ENCODE assay signal across 8 cellular contexts in genomic region chr5:99032234-99033013, GRCh38.
DNase-seq lines count a peak whose midpoint lies in the region; ATAC-seq, FAIRE-seq and TF ChIP-seq lines count a peak whose summit lies in the region.

No MANE protein-coding gene starts in this region.

- H3K27me3 ChIP-seq in bronchial epithelial cell (ENCODE audit: control insufficient read depth, insufficient read depth, low read length), result no peaks in the 10 kb centered on the region

- H3K27ac ChIP-seq in skin epidermis, result peak overlapping the region in 15 of 21 experiments; percentile 16 to 88 (median 66)

- TF ChIP-seq CTCF in bronchial epithelial cell (IDR thresholded peaks at IDR 0.05; ENCODE audit: insufficient read depth, low read length, severe bottlenecking), result peak; percentile 61

- H3K4me3 ChIP-seq in bronchial epithelial cell (ENCODE audit: low read depth, low read length), result no peak overlapping the region
- H3K4me3 ChIP-seq in skin epidermis, result peak overlapping the region in 1 of 7 experiments; percentile 32

- DNase-seq in EH (ENCODE audit: low read depth), result peak; percentile 80
- DNase-seq in HT-29 (ENCODE audit: low spot score), result peak; percentile 88
- peak; percentile 73 for DNase-seq in RPMI8226
- DNase-seq in bronchial epithelial cell (ENCODE audit: low read depth), result peak; percentile 71
- DNase-seq in iris pigment epithelial cell (ENCODE audit: low read depth), result peak; percentile 86
- DNase-seq in NCI-H1436 (lab: John Stamatoyannopoulos, UW), result no peak

- no peaks in the 10 kb centered on the region for H3K36me3 ChIP-seq in bronchial epithelial cell (ENCODE audit: control insufficient read depth, insufficient read depth, low read length)

- peak; percentile 36 for ATAC-seq in GM21381 (IDR thresholded peaks at IDR 0.05; ENCODE audit: unreplicated experiment)

- FAIRE-seq in bronchial epithelial cell (lab: Jason Lieb, UNC), result no peak
